In genomic region chr10:30248728-30249127, GRCh38 we compare ENCODE assay signal across 6 cellular contexts.
"Had no signal": no experiment of that assay in that cellular context is flagged by ENCODE, and none has a peak within 500 bp of the region (broad histone marks: within the 10 kb centered on the region; RNA-seq: fewer than 3 reads in every experiment).

No MANE protein-coding gene starts in this region.

- ATAC-seq: HepG2, K562 had no signal

- H3K27ac ChIP-seq: HL-60 had no signal

- H3K27me3 Mint-ChIP-seq: IgD-negative memory B cell had no signal

- DNase-seq: IMR-90, KBM-7 had no signal

- H3K36me3 Mint-ChIP-seq: IgD-negative memory B cell had no signal

- H3K4me3 Mint-ChIP-seq: IgD-negative memory B cell had no signal

- H3K4me3 ChIP-seq: K562 had no signal

- H3K27ac Mint-ChIP-seq: IgD-negative memory B cell had no signal
